ENCODE assay signal across 20 cellular contexts in genomic region chr11:109609454-109610185, GRCh38.
"Had no signal": no experiment of that assay in that cellular context is flagged by ENCODE, and none has a peak within 500 bp of the region (broad histone marks: within the 10 kb centered on the region; RNA-seq: fewer than 3 reads in every experiment).

No MANE protein-coding gene starts in this region.

- DNase-seq: KBM-7, MV-4-11, NCI-H1048, NCI-H1105, NCI-H1417, NCI-H1436 treated with DMSO at 0.1 percent for 48 hours, NCI-H1694, NCI-H187 treated with DMSO at 0.1 percent for 48 hours, NCI-H2029 treated with DMSO at 0.1 percent for 48 hours, NCI-H2227 treated with DMSO at 0.1 percent for 48 hours, NCI-H524, NCI-H69, NCI-H774, PC-3, SHP77 treated with DMSO at 0.1 percent for 48 hours had no signal

- H3K4me1 ChIP-seq: SJSA1 had no signal

- H3K27ac ChIP-seq: SJSA1, SK-N-MC had no signal

- H3K9me3 ChIP-seq: SJSA1 had no signal

- H3K27ac Mint-ChIP-seq: IgD-negative memory B cell had no signal

- ATAC-seq: Panc1, PC-3, Right ventricle myocardium inferior had no signal

- H3K4me3 Mint-ChIP-seq: IgD-negative memory B cell had no signal

- H3K27me3 ChIP-seq: SJSA1 had no signal

- H3K4me1 Mint-ChIP-seq: IgD-negative memory B cell had no signal
